In genomic region chr22:42805016-42805997, GRCh38 we compare ENCODE assay signal across 1 cellular context.
A peak's percentile ranks its signal among the peaks of the same experiment; 100 is the strongest.
TF ChIP-seq lines count a peak whose summit lies in the region.

No MANE protein-coding gene starts in this region.

TF ChIP-seq in HepG2, 621 proteins besides CTCF, POLR2A, EP300 and RAD21 (continued from another document and continues in another):
- TF ChIP-seq, protein P1, sequence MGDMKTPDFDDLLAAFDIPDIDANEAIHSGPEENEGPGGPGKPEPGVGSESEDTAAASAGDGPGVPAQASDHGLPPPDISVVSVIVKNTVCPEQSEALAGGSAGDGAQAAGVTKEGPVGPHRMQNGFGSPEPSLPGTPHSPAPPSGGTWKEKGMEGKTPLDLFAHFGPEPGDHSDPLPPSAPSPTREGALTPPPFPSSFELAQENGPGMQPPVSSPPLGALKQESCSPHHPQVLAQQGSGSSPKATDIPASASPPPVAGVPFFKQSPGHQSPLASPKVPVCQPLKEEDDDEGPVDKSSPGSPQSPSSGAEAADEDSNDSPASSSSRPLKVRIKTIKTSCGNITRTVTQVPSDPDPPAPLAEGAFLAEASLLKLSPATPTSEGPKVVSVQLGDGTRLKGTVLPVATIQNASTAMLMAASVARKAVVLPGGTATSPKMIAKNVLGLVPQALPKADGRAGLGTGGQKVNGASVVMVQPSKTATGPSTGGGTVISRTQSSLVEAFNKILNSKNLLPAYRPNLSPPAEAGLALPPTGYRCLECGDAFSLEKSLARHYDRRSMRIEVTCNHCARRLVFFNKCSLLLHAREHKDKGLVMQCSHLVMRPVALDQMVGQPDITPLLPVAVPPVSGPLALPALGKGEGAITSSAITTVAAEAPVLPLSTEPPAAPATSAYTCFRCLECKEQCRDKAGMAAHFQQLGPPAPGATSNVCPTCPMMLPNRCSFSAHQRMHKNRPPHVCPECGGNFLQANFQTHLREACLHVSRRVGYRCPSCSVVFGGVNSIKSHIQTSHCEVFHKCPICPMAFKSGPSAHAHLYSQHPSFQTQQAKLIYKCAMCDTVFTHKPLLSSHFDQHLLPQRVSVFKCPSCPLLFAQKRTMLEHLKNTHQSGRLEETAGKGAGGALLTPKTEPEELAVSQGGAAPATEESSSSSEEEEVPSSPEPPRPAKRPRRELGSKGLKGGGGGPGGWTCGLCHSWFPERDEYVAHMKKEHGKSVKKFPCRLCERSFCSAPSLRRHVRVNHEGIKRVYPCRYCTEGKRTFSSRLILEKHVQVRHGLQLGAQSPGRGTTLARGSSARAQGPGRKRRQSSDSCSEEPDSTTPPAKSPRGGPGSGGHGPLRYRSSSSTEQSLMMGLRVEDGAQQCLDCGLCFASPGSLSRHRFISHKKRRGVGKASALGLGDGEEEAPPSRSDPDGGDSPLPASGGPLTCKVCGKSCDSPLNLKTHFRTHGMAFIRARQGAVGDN (CRISPR knock-in tag; IDR thresholded peaks at IDR 0.05): peak; percentile 90
- TF ChIP-seq ZNF776 (CRISPR knock-in tag; IDR thresholded peaks at IDR 0.05) (no peak), HBP1 (CRISPR knock-in tag; IDR thresholded peaks at IDR 0.05; ENCODE audit: low read depth) (no peak), NAIF1 (CRISPR knock-in tag; IDR thresholded peaks at IDR 0.05; ENCODE audit: borderline replicate concordance) (no peak; the same call in 1 of the 2 replicates), ELF3 (CRISPR knock-in tag; IDR thresholded peaks at IDR 0.05) (peak; percentile 73), ZBTB3 (CRISPR knock-in tag; IDR thresholded peaks at IDR 0.05; ENCODE audit: borderline replicate concordance, low read depth) (no peak), CAMTA2 (CRISPR knock-in tag; IDR thresholded peaks at IDR 0.05; ENCODE audit: borderline replicate concordance) (no peak), ZNF331 (CRISPR knock-in tag; IDR thresholded peaks at IDR 0.05) (no peak; the same call in 1 of the 2 replicates), TBP (CRISPR knock-in tag; IDR thresholded peaks at IDR 0.05) (no peak), FUBP1 (CRISPR knock-in tag; IDR thresholded peaks at IDR 0.05; ENCODE audit: borderline replicate concordance) (no peak), ZNF121 (CRISPR knock-in tag; IDR thresholded peaks at IDR 0.05) (peak; percentile 99), FOXC1 (CRISPR knock-in tag; IDR thresholded peaks at IDR 0.05; ENCODE audit: borderline replicate concordance) (peak; percentile 53; the same call in 1 of the 2 replicates), EED (CRISPR knock-in tag; IDR thresholded peaks at IDR 0.05) (no peak), NFE2L2 (IDR thresholded peaks at IDR 0.05; ENCODE audit: low read length) (no peak), ZNF549 (CRISPR knock-in tag; IDR thresholded peaks at IDR 0.05) (no peak), TOPORS (CRISPR knock-in tag; IDR thresholded peaks at IDR 0.05) (no peak), POGZ (CRISPR knock-in tag; IDR thresholded peaks at IDR 0.05) (peak; percentile 59; the same call in 1 of the 2 replicates), NCOA2 (CRISPR knock-in tag; IDR thresholded peaks at IDR 0.05) (peak; percentile 97), KLF9 (CRISPR knock-in tag; IDR thresholded peaks at IDR 0.05; ENCODE audit: low read depth) (no peak), ZNF563 (CRISPR knock-in tag; IDR thresholded peaks at IDR 0.05) (no peak), ZNF263 (CRISPR knock-in tag; IDR thresholded peaks at IDR 0.05) (no peak), ZNF772 (CRISPR knock-in tag; IDR thresholded peaks at IDR 0.05) (no peak), JUND (CRISPR knock-in tag; IDR thresholded peaks at IDR 0.05) (no peak), ZNF678 (CRISPR knock-in tag; IDR thresholded peaks at IDR 0.05) (no peak), ZNF800 (CRISPR knock-in tag; IDR thresholded peaks at IDR 0.05) (no peak; the same call in 1 of the 2 replicates), SP5 (CRISPR knock-in tag; IDR thresholded peaks at IDR 0.05; ENCODE audit: borderline replicate concordance, low read depth) (peak; percentile 50; the same call in 1 of the 2 replicates), ZNF569 (CRISPR knock-in tag; IDR thresholded peaks at IDR 0.05; ENCODE audit: borderline replicate concordance) (no peak), ZNF7 (CRISPR knock-in tag; IDR thresholded peaks at IDR 0.05) (no peak), SNAI1 (CRISPR knock-in tag; IDR thresholded peaks at IDR 0.05; ENCODE audit: borderline replicate concordance) (no peak), GPN1 (CRISPR knock-in tag; IDR thresholded peaks at IDR 0.05; ENCODE audit: borderline replicate concordance) (no peak), ZSCAN20 (CRISPR knock-in tag; IDR thresholded peaks at IDR 0.05; ENCODE audit: borderline replicate concordance) (no peak), RBAK (CRISPR knock-in tag; IDR thresholded peaks at IDR 0.05) (no peak), MAF1 (CRISPR knock-in tag; IDR thresholded peaks at IDR 0.05; ENCODE audit: borderline replicate concordance) (no peak), ZNF703 (CRISPR knock-in tag; IDR thresholded peaks at IDR 0.05; ENCODE audit: borderline replicate concordance) (no peak), ZNF292 (CRISPR knock-in tag; IDR thresholded peaks at IDR 0.05; ENCODE audit: borderline replicate concordance, low read depth) (peak; percentile 68; the same call in 1 of the 2 replicates), DNMT3B (CRISPR knock-in tag; conservative IDR thresholded peaks at IDR 0.05) (no peak), AFF4 (CRISPR knock-in tag; IDR thresholded peaks at IDR 0.05) (no peak), ZNF510 (CRISPR knock-in tag; IDR thresholded peaks at IDR 0.05; ENCODE audit: low read depth) (no peak), NR2F1 (CRISPR knock-in tag; IDR thresholded peaks at IDR 0.05) (peak; percentile 13 to 65; a peak in 3 of 4 replicates)
- TF ChIP-seq, protein P2, sequence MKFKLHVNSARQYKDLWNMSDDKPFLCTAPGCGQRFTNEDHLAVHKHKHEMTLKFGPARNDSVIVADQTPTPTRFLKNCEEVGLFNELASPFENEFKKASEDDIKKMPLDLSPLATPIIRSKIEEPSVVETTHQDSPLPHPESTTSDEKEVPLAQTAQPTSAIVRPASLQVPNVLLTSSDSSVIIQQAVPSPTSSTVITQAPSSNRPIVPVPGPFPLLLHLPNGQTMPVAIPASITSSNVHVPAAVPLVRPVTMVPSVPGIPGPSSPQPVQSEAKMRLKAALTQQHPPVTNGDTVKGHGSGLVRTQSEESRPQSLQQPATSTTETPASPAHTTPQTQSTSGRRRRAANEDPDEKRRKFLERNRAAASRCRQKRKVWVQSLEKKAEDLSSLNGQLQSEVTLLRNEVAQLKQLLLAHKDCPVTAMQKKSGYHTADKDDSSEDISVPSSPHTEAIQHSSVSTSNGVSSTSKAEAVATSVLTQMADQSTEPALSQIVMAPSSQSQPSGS (CRISPR knock-in tag; IDR thresholded peaks at IDR 0.05): peak; percentile 10; the same call in 1 of the 2 replicates
- TF ChIP-seq, protein P3, sequence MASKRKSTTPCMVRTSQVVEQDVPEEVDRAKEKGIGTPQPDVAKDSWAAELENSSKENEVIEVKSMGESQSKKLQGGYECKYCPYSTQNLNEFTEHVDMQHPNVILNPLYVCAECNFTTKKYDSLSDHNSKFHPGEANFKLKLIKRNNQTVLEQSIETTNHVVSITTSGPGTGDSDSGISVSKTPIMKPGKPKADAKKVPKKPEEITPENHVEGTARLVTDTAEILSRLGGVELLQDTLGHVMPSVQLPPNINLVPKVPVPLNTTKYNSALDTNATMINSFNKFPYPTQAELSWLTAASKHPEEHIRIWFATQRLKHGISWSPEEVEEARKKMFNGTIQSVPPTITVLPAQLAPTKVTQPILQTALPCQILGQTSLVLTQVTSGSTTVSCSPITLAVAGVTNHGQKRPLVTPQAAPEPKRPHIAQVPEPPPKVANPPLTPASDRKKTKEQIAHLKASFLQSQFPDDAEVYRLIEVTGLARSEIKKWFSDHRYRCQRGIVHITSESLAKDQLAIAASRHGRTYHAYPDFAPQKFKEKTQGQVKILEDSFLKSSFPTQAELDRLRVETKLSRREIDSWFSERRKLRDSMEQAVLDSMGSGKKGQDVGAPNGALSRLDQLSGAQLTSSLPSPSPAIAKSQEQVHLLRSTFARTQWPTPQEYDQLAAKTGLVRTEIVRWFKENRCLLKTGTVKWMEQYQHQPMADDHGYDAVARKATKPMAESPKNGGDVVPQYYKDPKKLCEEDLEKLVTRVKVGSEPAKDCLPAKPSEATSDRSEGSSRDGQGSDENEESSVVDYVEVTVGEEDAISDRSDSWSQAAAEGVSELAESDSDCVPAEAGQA (IDR thresholded peaks at IDR 0.05; ENCODE audit: low read depth): no peak
- TF ChIP-seq, protein P3 (CRISPR knock-in tag; IDR thresholded peaks at IDR 0.05; ENCODE audit: borderline replicate concordance): no peak
